9 cellular contexts compared by ENCODE assay signal in genomic region chr1:145891587-145892485, GRCh38. TPM values are rescaled to one million over a fixed set of nuclear protein-coding genes. Genes with fewer than 3 reads are reported as not detected.
A peak's percentile ranks its signal among the peaks of the same experiment; 100 is the strongest.
DNase-seq lines count a peak whose midpoint lies in the region; ATAC-seq, FAIRE-seq and TF ChIP-seq lines count a peak whose summit lies in the region.
"Had no signal": no experiment of that assay in that cellular context is flagged by ENCODE, and none has a peak within 500 bp of the region (broad histone marks: within the 10 kb centered on the region; RNA-seq: fewer than 3 reads in every experiment).

No MANE protein-coding gene starts in this region.

- peaks cover 0 to 5% (median under 1%) of the 10 kb centered on the region in 7 donors for H3K4me1 Mint-ChIP-seq in naive thymus-derived CD4-positive, alpha-beta T cell

- no peaks in the 10 kb centered on the region for H3K9me3 Mint-ChIP-seq in naive thymus-derived CD4-positive, alpha-beta T cell

- intact Hi-C loops in naive thymus-derived CD4-positive, alpha-beta T cell (cut with micrococcal nuclease) = loop anchor here (1.0 kb wide), 4 partner anchors 18 to 121 kb away; partner anchors contain the start of genes ITGA10 (in 2 of the 2) and NUDT17 (in 1 of the 2)
- intact Hi-C loops in stomach (cut with DNase I; ENCODE audit: low total_unique reads) = no loop called here

- TF ChIP-seq EP300 in stomach (IDR thresholded peaks at IDR 0.05) = no peak

- H4K20me1 ChIP-seq in DND-41 (ENCODE audit: insufficient read depth, low read length) = no peaks in the 10 kb centered on the region

- no peaks in the 10 kb centered on the region for H3K79me2 ChIP-seq in DND-41 (ENCODE audit: insufficient read depth, low read length)

- H3K9ac ChIP-seq in DND-41 (ENCODE audit: low read depth, low read length) = no peak overlapping the region

- CTCF ChIA-PET in naive thymus-derived CD4-positive, alpha-beta T cell (lab: Charles Lee) = interaction anchor here (0.6 to 2.3 kb wide), 11 partner anchors 9 to 122 kb away, joined by 3 to 11 read pairs (median 3); partner anchors contain the start of genes ANKRD34A, PIAS3 and POLR3GL

- 5 to 8% (median 6%) methylated on average over 6 of the region's 6 CpGs for WGBS in stomach, 5 donors

- H3K9me3 ChIP-seq in DND-41 (ENCODE audit: insufficient read depth, low read length, severe bottlenecking) = no peaks in the 10 kb centered on the region
- H3K9me3 ChIP-seq in naive thymus-derived CD4-positive, alpha-beta T cell (ENCODE audit: control insufficient read depth in 2 of 3, low read length in 3 of 3) = no peaks in the 10 kb centered on the region
- H3K9me3 ChIP-seq in stomach = no peaks in the 10 kb centered on the region

- DNase-seq in DND-41 (peak; percentile 70), LHCN-M2 (ENCODE audit: low read depth) (peak; percentile 100), RCC 7860 (ENCODE audit: low spot score) (peak; percentile 100), fibroblast of the aortic adventitia (ENCODE audit: low read depth) (peak; percentile 98), stomach (peak; percentile 98)
- DNase-seq in activated effector memory CD4-positive, alpha-beta T cell treated with Interleukin-2 at 50 U/mL for 16 hours = peak; percentile 33
- DNase-seq in naive thymus-derived CD4-positive, alpha-beta T cell = peak; percentile 11 to 61 (median 33)

- H3K4me3 Mint-ChIP-seq in naive thymus-derived CD4-positive, alpha-beta T cell = no peak overlapping the region

- H3K27me3 ChIP-seq in DND-41 (ENCODE audit: insufficient read depth, low read length, poor library complexity) (peaks cover 8% of the 10 kb centered on the region), stomach (no peaks in the 10 kb centered on the region)
- H3K27me3 ChIP-seq in naive thymus-derived CD4-positive, alpha-beta T cell (ENCODE audit: control insufficient read depth in 2 of 2, insufficient read depth in 2 of 2, low read length in 2 of 2) = no peaks in the 10 kb centered on the region

- peak; percentile 92 for ATAC-seq in DND-41 (ENCODE audit: insufficient read depth, low read depth)
- ATAC-seq in naive thymus-derived CD4-positive, alpha-beta T cell = peak; percentile 76
- ATAC-seq in GM21619 (IDR thresholded peaks at IDR 0.05; ENCODE audit: unreplicated experiment) = no peak

- no peak overlapping the region for H3K4me3 ChIP-seq in DND-41 (ENCODE audit: low read depth in 1 of 2, low read length in 2 of 2)
- H3K4me3 ChIP-seq in fibroblast of the aortic adventitia (ENCODE audit: low read depth, low read length) = peak overlapping the region; percentile 34
- no peak overlapping the region for H3K4me3 ChIP-seq in naive thymus-derived CD4-positive, alpha-beta T cell (ENCODE audit: low read length)
- peak overlapping the region in 1 of 4 donors; percentile 9 for H3K4me3 ChIP-seq in stomach

- H3K4me1 ChIP-seq in DND-41 (ENCODE audit: insufficient read depth, low read length) (no peaks in the 10 kb centered on the region), stomach (peaks cover 37 to 53% (median 41%) of the 10 kb centered on the region in 4 donors)
- no peaks in the 10 kb centered on the region for H3K4me1 ChIP-seq in naive thymus-derived CD4-positive, alpha-beta T cell (ENCODE audit: control insufficient read depth in 2 of 2, insufficient read depth in 2 of 2, low read length in 2 of 2)

- H3K4me2 ChIP-seq in DND-41 (ENCODE audit: insufficient read depth, low read length) = no peak overlapping the region

- H3K27ac ChIP-seq in DND-41 (ENCODE audit: low read length) (no peak overlapping the region), stomach (peak overlapping the region; percentile 88 to 97 (median 96))
- no peak overlapping the region for H3K27ac ChIP-seq in naive thymus-derived CD4-positive, alpha-beta T cell (ENCODE audit: low read depth, low read length)

- peaks cover 0 to 5% (median 0%) of the 10 kb centered on the region in 5 donors for H3K27me3 Mint-ChIP-seq in naive thymus-derived CD4-positive, alpha-beta T cell

- H3K36me3 Mint-ChIP-seq in naive thymus-derived CD4-positive, alpha-beta T cell = no peaks in the 10 kb centered on the region

- TF ChIP-seq CTCF in DND-41 (IDR thresholded peaks at IDR 0.05; ENCODE audit: borderline replicate concordance, extremely low read depth, low read length, poor library complexity, severe bottlenecking) (peak; percentile 83), fibroblast of the aortic adventitia (IDR thresholded peaks at IDR 0.05; ENCODE audit: insufficient read depth, low read length) (peak; percentile 96), stomach (IDR thresholded peaks at IDR 0.05) (peak in 6 of 7 experiments; percentile 81 to 99 (median 94))

- no peak for TF ChIP-seq POLR2A in stomach (IDR thresholded peaks at IDR 0.05)

- peak overlapping the region in 1 of 9 donors; percentile 36 for H3K27ac Mint-ChIP-seq in naive thymus-derived CD4-positive, alpha-beta T cell

- peak overlapping the region; percentile 44; the same call in 1 of the 2 replicates for H2AFZ ChIP-seq in DND-41 (ENCODE audit: low read depth, low read length)

- FAIRE-seq in RCC 7860 (lab: Jason Lieb, UNC) = peak; percentile 96

- POLR2A ChIA-PET in naive thymus-derived CD4-positive, alpha-beta T cell (lab: Charles Lee) = interaction anchor here (0.7 to 2.7 kb wide), 5 partner anchors 9 to 72 kb away, joined by 3 to 10 read pairs (median 4); partner anchors contain the start of genes ANKRD34A, NUDT17, PEX11B and POLR3GL

- H3K36me3 ChIP-seq in DND-41 (ENCODE audit: insufficient read depth, low read length) = no peaks in the 10 kb centered on the region
- no peaks in the 10 kb centered on the region for H3K36me3 ChIP-seq in naive thymus-derived CD4-positive, alpha-beta T cell (ENCODE audit: control insufficient read depth in 2 of 3, insufficient read depth in 3 of 3, low read length in 3 of 3)
- peaks cover 0 to 1% (median 0%) of the 10 kb centered on the region in 4 donors for H3K36me3 ChIP-seq in stomach

RNA-seq across cellular contexts. Expression of gene ANKRD35, which starts 6.2 kb away (rescaled TPM):
- total RNA-seq in LHCN-M2 (2014; rRNA removed) (1.5 and 2.3 TPM in 2 replicates), fibroblast of the aortic adventitia (ENCODE audit: low replicate concordance) (3.2 and 3.9 TPM in 2 replicates), stomach (1 to 10 TPM in 2 of 5 donors, under 1 TPM in 1, not detected in 2; 0.58 to 1.7 (median 1.2) TPM)
- 1.1 TPM for polyA plus RNA-seq in LHCN-M2 (2012)
- under 1 TPM in 2 of 5 experiments, not detected in 3; 0.15 to 0.58 TPM for total RNA-seq in naive thymus-derived CD4-positive, alpha-beta T cell
- under 1 TPM; 0.12 to 0.14 TPM for polyA plus RNA-seq in naive thymus-derived CD4-positive, alpha-beta T cell
- 1 to 10 TPM; 5.4 to 10.0 (median 5.8) TPM for polyA plus RNA-seq in stomach
- total RNA-seq: mononuclear cell had no signal

RNA-seq across cellular contexts. Expression of gene ITGA10, which starts 18.0 kb away (rescaled TPM):
- total RNA-seq in LHCN-M2 (2014; rRNA removed) (113 and 135 TPM in 2 replicates), fibroblast of the aortic adventitia (ENCODE audit: low replicate concordance) (2.0 and 28.3 TPM in 2 replicates), stomach (1 to 10 TPM in 4 of 5 donors, under 1 TPM in 1; 0.58 to 9.0 (median 5.5) TPM)
- polyA plus RNA-seq in LHCN-M2 (2012) = 31.7 TPM
- total RNA-seq in naive thymus-derived CD4-positive, alpha-beta T cell = 1 to 10 TPM; 1.2 to 4.8 (median 2.6) TPM
- polyA plus RNA-seq in naive thymus-derived CD4-positive, alpha-beta T cell = under 1 TPM in 1 of 2 donors, not detected in 1; 0.20 TPM
- 1 to 10 TPM in 2 of 3 donors, under 1 TPM in 1; 0.37 to 2.7 (median 1.7) TPM for polyA plus RNA-seq in stomach

RNA-seq across cellular contexts. Expression of gene PEX11B, which starts 26.7 kb away (rescaled TPM):
- total RNA-seq in LHCN-M2 (2014; rRNA removed) = 38.7 and 40.1 TPM in 2 replicates
- 37.0 TPM for polyA plus RNA-seq in LHCN-M2 (2012)
- 26.8 and 33.4 TPM in 2 replicates for total RNA-seq in fibroblast of the aortic adventitia (ENCODE audit: low replicate concordance)
- 10 to 100 TPM; 16.4 to 40.4 (median 37.7) TPM for total RNA-seq in naive thymus-derived CD4-positive, alpha-beta T cell
- polyA plus RNA-seq in naive thymus-derived CD4-positive, alpha-beta T cell = 10 to 100 TPM; 39.9 to 57.1 TPM
- 10 to 100 TPM; 15.6 to 42.3 (median 25.2) TPM for total RNA-seq in stomach
- 10 to 100 TPM; 23.0 to 46.6 (median 38.4) TPM for polyA plus RNA-seq in stomach

RNA-seq across cellular contexts. Expression of gene PIAS3, which starts 33.0 kb away (rescaled TPM):
- total RNA-seq in LHCN-M2 (2014; rRNA removed) (44.1 and 49.4 TPM in 2 replicates), fibroblast of the aortic adventitia (ENCODE audit: low replicate concordance) (6.4 and 24.6 TPM in 2 replicates), stomach (10 to 100 TPM in 4 of 5 donors, 1 to 10 TPM in 1; 4.1 to 65.9 (median 29.0) TPM)
- 58.1 TPM for polyA plus RNA-seq in LHCN-M2 (2012)
- total RNA-seq in naive thymus-derived CD4-positive, alpha-beta T cell = 10 to 100 TPM; 21.4 to 28.3 (median 23.0) TPM
- 10 to 100 TPM in 1 of 2 donors, 1 to 10 TPM in 1; 6.7 to 15.2 TPM for polyA plus RNA-seq in naive thymus-derived CD4-positive, alpha-beta T cell
- 10 to 100 TPM; 11.8 to 28.9 (median 19.2) TPM for polyA plus RNA-seq in stomach

RNA-seq across cellular contexts. Expression of gene RBM8A, which starts 35.4 kb away (rescaled TPM):
- total RNA-seq in LHCN-M2 (2014; rRNA removed) = 278 and 284 TPM in 2 replicates
- 207 TPM for polyA plus RNA-seq in LHCN-M2 (2012)
- 111 and 583 TPM in 2 replicates for total RNA-seq in fibroblast of the aortic adventitia (ENCODE audit: low replicate concordance)
- 100 to 1,000 TPM; 115 to 182 (median 120) TPM for total RNA-seq in naive thymus-derived CD4-positive, alpha-beta T cell
- polyA plus RNA-seq in naive thymus-derived CD4-positive, alpha-beta T cell = 100 to 1,000 TPM; 152 to 156 TPM
- 10 to 100 TPM in 4 of 5 donors, 1 to 10 TPM in 1; 9.3 to 81.3 (median 44.6) TPM for total RNA-seq in stomach
- 100 to 1,000 TPM in 2 of 3 donors, 10 to 100 TPM in 1; 79.3 to 113 (median 101) TPM for polyA plus RNA-seq in stomach

Comparison
In these comparisons a context has a peak if more than half of its experiments do, and no peak if none do; other contexts are left out.
1. DNase-seq: peak in every context shown above with its lines; median percentile 100 in LHCN-M2; 100 in RCC 7860; 98 in fibroblast of the aortic adventitia; 98 in stomach; 70 in DND-41; 33 in activated effector memory CD4-positive, alpha-beta T cell treated with Interleukin-2 at 50 U/mL for 16 hours; 33 in naive thymus-derived CD4-positive, alpha-beta T cell.
2. H3K27ac ChIP-seq: peak in stomach (5 of 5); none in DND-41 (single experiment) and naive thymus-derived CD4-positive, alpha-beta T cell (single experiment).
3. Peak in every context shown above with its lines, with median percentiles within 50 percentile points of each other: CTCF ChIP-seq.